Comparison of ENCODE assay signal across 22 cellular contexts in genomic region chr20:9815662-9816061, GRCh38. TPM values are rescaled to one million over a fixed set of nuclear protein-coding genes. Genes with fewer than 3 reads are reported as not detected.
"Had no signal": no experiment of that assay in that cellular context is flagged by ENCODE, and none has a peak within 500 bp of the region (broad histone marks: within the 10 kb centered on the region; RNA-seq: fewer than 3 reads in every experiment).

No MANE protein-coding gene starts in this region.

- DNase-seq: stimulated activated CD4-positive, alpha-beta T cell treated with anti-CD3 and anti-CD28 coated beads, Interleukin-2, amount 100 ng/mL, for 48 hours; stimulated activated CD4-positive, alpha-beta T cell treated with anti-CD3 and anti-CD28 coated beads, Interleukin-4, amount 100 ng/mL, for 1 hour; stimulated activated CD4-positive, alpha-beta T cell treated with anti-CD3 and anti-CD28 coated beads, Interleukin-4, amount 100 ng/mL, for 24 hours; stimulated activated CD4-positive, alpha-beta T cell treated with anti-CD3 and anti-CD28 coated beads, Interleukin-4, amount 100 ng/mL, for 4 hours; stimulated activated CD8-positive, alpha-beta memory T cell treated with anti-CD3 and anti-CD28 coated beads, Interleukin-4, amount 100 ng/mL, for 48 hours; stimulated activated naive B cell treated with anti-CD40 and anti-IgM and Interleukin-4, amounts not matched to agents 10 μg/mL and 1 μg/mL and 100 μg/mL, for 72 hours; stimulated activated naive CD4-positive, alpha-beta T cell; stimulated activated naive CD4-positive, alpha-beta T cell treated with Interleukin-2 at 50 U/mL for 16 hours; stimulated activated naive CD8-positive, alpha-beta T cell treated with anti-CD3 and anti-CD28 coated beads, Interleukin-15, amount 100 ng/mL, for 72 hours; stimulated activated naive CD8-positive, alpha-beta T cell treated with anti-CD3 and anti-CD28 coated beads, Interleukin-15, Interleukin-2, amounts not matched to agents 100 U/mL and 50 U/mL, for 24 hours; stomach; substantia nigra; testis; thyroid gland; tibial artery; transverse colon; trophoblast cell; upper lobe of left lung; upper lobe of right lung; uterus had no signal

RNA-seq across cellular contexts. Expression of gene PAK5, which starts 23.2 kb away (rescaled TPM):
- total RNA-seq: subcutaneous adipose tissue, thoracic aorta, transverse colon had no signal
